Comparison of ENCODE assay signal across 12 cellular contexts in genomic region chr6:26030716-26031115, GRCh38. TPM values are rescaled to one million over a fixed set of nuclear protein-coding genes. Genes with fewer than 3 reads are reported as not detected.
DNase-seq lines count a peak whose midpoint lies in the region; ATAC-seq, FAIRE-seq and TF ChIP-seq lines count a peak whose summit lies in the region.
"Had no signal": no experiment of that assay in that cellular context is flagged by ENCODE, and none has a peak within 500 bp of the region (broad histone marks: within the 10 kb centered on the region; RNA-seq: fewer than 3 reads in every experiment).

No MANE protein-coding gene starts in this region.

- no TSS peak for BruUV-seq in Panc1 (replicated peaks; lab: Mats Ljungman, UMichigan)

- peak; percentile 75 to 81 for DNase-seq in AML-193 (lab: John Stamatoyannopoulos, UW)
- DNase-seq in H7, result no peak
- no peak for DNase-seq in Panc1 (ENCODE audit: low read depth, low spot score)
- no peak for DNase-seq in epithelial cell of esophagus (ENCODE audit: low read depth)
- no peak for DNase-seq in globus pallidus (ENCODE audit: low spot score)
- DNase-seq in kidney, result no peak
- DNase-seq: activated CD8-positive, alpha-beta memory T cell treated with anti-CD3 and anti-CD28 coated beads, Interleukin-2, amount 50 U/mL, for 48 hours; dorsolateral prefrontal cortex; NK-92 treated with Interleukin-12 subunit alpha and Interleukin-12 subunit beta, amount 100 ng/mL, for 24 hours; thyroid gland had no signal

- POLR2A ChIA-PET in Panc1 (lab: Charles Lee), result interaction anchor here (0.6 to 9.8 kb wide), 5 partner anchors 9 to 93 kb away, joined by 3 to 207 read pairs (median 12); a partner anchor contains a TSS

- TF ChIP-seq CTCF in Panc1 (IDR thresholded peaks at IDR 0.05) (no peak), epithelial cell of esophagus (IDR thresholded peaks at IDR 0.05; ENCODE audit: insufficient read depth, low read depth, low read length, missing control alignments) (no peak), kidney (IDR thresholded peaks at IDR 0.05; ENCODE audit: borderline replicate concordance, extremely low read depth, insufficient read depth) (no peak)

- H3K36me3 ChIP-seq in H7 (replicated peaks; ENCODE audit: control insufficient read depth, insufficient read depth, low read length), result no peaks in the 10 kb centered on the region
- no peaks in the 10 kb centered on the region for H3K36me3 ChIP-seq in Panc1 (ENCODE audit: control insufficient read depth, insufficient read depth, low read length)
- H3K36me3 ChIP-seq in kidney (ENCODE audit: control insufficient read depth in 1 of 2, insufficient read depth in 2 of 2, low read length in 2 of 2), result no peaks in the 10 kb centered on the region
- H3K36me3 ChIP-seq: thyroid gland had no signal

- no peaks in the 10 kb centered on the region for H3K9me3 ChIP-seq in Panc1 (ENCODE audit: control insufficient read depth, insufficient read depth, low read depth, low read length)
- no peaks in the 10 kb centered on the region for H3K9me3 ChIP-seq in kidney (ENCODE audit: control insufficient read depth in 1 of 2, low read length in 2 of 2)
- H3K9me3 ChIP-seq: thyroid gland had no signal

- in situ Hi-C loops in Panc1 (cut with HindIII; ENCODE audit: low pct_unique_long_range_greater_than_20kb, low sequenced_read_pairs), result no loop called here

- no peak for FAIRE-seq in kidney (lab: Jason Lieb, UNC)

- H3K27ac ChIP-seq in Panc1 (ENCODE audit: low read length), result peak overlapping the region; percentile 100
- H3K27ac ChIP-seq in kidney (ENCODE audit: low read depth in 2 of 2, low read length in 2 of 2), result no peak overlapping the region
- H3K27ac ChIP-seq: thyroid gland had no signal

- peak overlapping the region; percentile 68 for H3K4me3 ChIP-seq in H7 (ENCODE audit: insufficient read depth, low read depth, low read length)
- H3K4me3 ChIP-seq in Panc1 (ENCODE audit: low read depth in 2 of 2, low read length in 2 of 2), result peak overlapping the region; percentile 84 to 91
- peak overlapping the region; percentile 4 for H3K4me3 ChIP-seq in epithelial cell of esophagus (ENCODE audit: low read length)
- H3K4me3 ChIP-seq in kidney (ENCODE audit: low read length in 2 of 2), result no peak overlapping the region

- CTCF ChIA-PET in Panc1 (lab: Charles Lee), result no interaction called here

- ATAC-seq in Panc1 (no peak), GM21723 (IDR thresholded peaks at IDR 0.05; ENCODE audit: unreplicated experiment) (no peak), HG03378 (IDR thresholded peaks at IDR 0.05; ENCODE audit: unreplicated experiment) (no peak)

- H3K4me1 ChIP-seq in Panc1 (ENCODE audit: control insufficient read depth, insufficient read depth, low read length), result peaks cover 46% of the 10 kb centered on the region
- H3K4me1 ChIP-seq in kidney (ENCODE audit: control insufficient read depth in 1 of 2, insufficient read depth in 1 of 2, low read depth in 1 of 2, low read length in 2 of 2), result peaks cover 9 to 20% of the 10 kb centered on the region in 2 donors

- H3K27me3 ChIP-seq in H7 (ENCODE audit: control insufficient read depth, insufficient read depth, low read length), result no peaks in the 10 kb centered on the region
- H3K27me3 ChIP-seq in Panc1 (ENCODE audit: control insufficient read depth, insufficient read depth, low read length), result no peaks in the 10 kb centered on the region
- H3K27me3 ChIP-seq: thyroid gland had no signal

- intact Hi-C loops in Panc1 (cut with micrococcal nuclease; ENCODE audit: unreplicated experiment) (no loop called here), kidney (cut with DNase I) (no loop called here)

- no peak overlapping the region for H3K9ac ChIP-seq in kidney (ENCODE audit: low read length in 2 of 2)

RNA-seq across cellular contexts. Expression of gene HFE, which starts 56.5 kb away (rescaled TPM):
- 0.38 and 0.81 TPM in 2 replicates for total RNA-seq in H7 (2014; rRNA removed; shearing (Covaris generic))
- total RNA-seq in Panc1 (2021; ENCODE audit: unreplicated experiment) (12.1 TPM), kidney (10.6 TPM)
- polyA plus RNA-seq in Panc1 (2012; ENCODE audit: insufficient read length), result 17.7 TPM
- 6.3 TPM for polyA plus RNA-seq in kidney (ENCODE audit: insufficient read depth, low read depth, low replicate concordance)

Comparison
In these comparisons a context has a peak if more than half of its experiments do, and no peak if none do; other contexts are left out.
1. DNase-seq: peak in AML-193 (2 of 2); none in H7 (single experiment), Panc1 (single experiment), epithelial cell of esophagus (single experiment), globus pallidus (single experiment) and kidney (single experiment).
2. H3K4me3 ChIP-seq: peak in H7 (single experiment), Panc1 (2 of 2) and epithelial cell of esophagus (single experiment); none in kidney (0 of 2).